In the genomic region with DNA sequence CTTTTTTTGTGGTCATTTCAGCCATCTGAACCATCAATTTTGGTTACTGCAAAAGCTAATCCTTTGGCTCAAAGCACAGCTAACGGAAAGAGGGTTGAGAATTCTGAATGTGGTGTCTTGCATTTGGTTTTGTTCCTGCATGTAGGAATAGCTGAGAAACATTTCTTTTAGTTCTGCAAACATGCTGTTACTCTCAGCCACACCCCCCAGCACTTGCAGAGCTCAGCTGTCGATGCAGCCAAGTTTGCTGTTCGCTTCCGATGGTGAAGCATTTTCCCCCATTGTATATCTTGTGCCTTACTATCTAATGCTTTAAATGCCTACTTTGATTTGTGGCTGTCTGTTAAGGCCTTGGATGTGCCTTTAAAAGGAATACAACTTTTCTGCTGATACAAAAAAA, we compare ENCODE assay signal across 25 cellular contexts.
"Had no signal": no experiment of that assay in that cellular context is flagged by ENCODE, and none has a peak within 500 bp of the region (broad histone marks: within the 10 kb centered on the region; RNA-seq: fewer than 3 reads in every experiment).

No MANE protein-coding gene starts in this region.

- H3K27me3 ChIP-seq: ascending aorta, dorsolateral prefrontal cortex, gastroesophageal sphincter, spleen, tibial nerve had no signal

- H3K4me1 Mint-ChIP-seq: activated naive CD4-positive, alpha-beta T cell treated with anti-CD3 and anti-CD28 coated beads, Interleukin-2, amount 10 ng/mL, durations not matched to agents 7 days and 5 days; activated naive CD8-positive, alpha-beta T cell treated with anti-CD3 and anti-CD28 coated beads, Interleukin-2, amount 10 ng/mL, durations not matched to agents 7 days and 5 days had no signal

- H3K9me3 Mint-ChIP-seq: activated naive CD4-positive, alpha-beta T cell treated with anti-CD3 and anti-CD28 coated beads, Interleukin-2, amount 10 ng/mL, durations not matched to agents 7 days and 5 days; activated naive CD8-positive, alpha-beta T cell treated with anti-CD3 and anti-CD28 coated beads, Interleukin-2, amount 10 ng/mL, durations not matched to agents 7 days and 5 days; activated T-helper 1 cell treated with anti-CD3 and anti-CD28 coated beads, Interleukin-12 subunit alpha, Interleukin-12 subunit beta, Interleukin-2, Interleukin-4 antibody, amounts not matched to agents 30 ng/mL and 10 ng/mL and 1 ng/mL, durations not matched to agents 14 hours and 24 hours and 36 hours; brain; naive thymus-derived CD8-positive, alpha-beta T cell; neural crest cell; T-helper 2 cell treated with Interferon-gamma antibody and Interleukin-4, amounts not matched to agents 5 μg/mL and 100 μg/mL, for 36 hours had no signal

- H3K9me3 ChIP-seq: ascending aorta, gastroesophageal sphincter, spleen, tibial nerve had no signal

- ATAC-seq: gastroesophageal sphincter; naive thymus-derived CD8-positive, alpha-beta T cell; right cardiac atrium had no signal

- H3K36me3 ChIP-seq: ascending aorta, gastroesophageal sphincter, spleen, tibial nerve had no signal

- H3K4me3 ChIP-seq: ascending aorta, coronary artery, dorsolateral prefrontal cortex, gastroesophageal sphincter, spleen, tibial nerve had no signal

- H3K4me3 Mint-ChIP-seq: activated naive CD4-positive, alpha-beta T cell treated with anti-CD3 and anti-CD28 coated beads, Interleukin-2, amount 10 ng/mL, durations not matched to agents 7 days and 5 days; activated naive CD8-positive, alpha-beta T cell treated with anti-CD3 and anti-CD28 coated beads, Interleukin-2, amount 10 ng/mL, durations not matched to agents 7 days and 5 days; activated T-helper 1 cell treated with anti-CD3 and anti-CD28 coated beads, Interleukin-12 subunit alpha, Interleukin-12 subunit beta, Interleukin-2, Interleukin-4 antibody, amounts not matched to agents 30 ng/mL and 10 ng/mL and 1 ng/mL, durations not matched to agents 14 hours and 24 hours and 36 hours; naive thymus-derived CD8-positive, alpha-beta T cell; neural crest cell; T-helper 2 cell treated with Interferon-gamma antibody and Interleukin-4, amounts not matched to agents 5 μg/mL and 100 μg/mL, for 36 hours had no signal

- H3K4me1 ChIP-seq: ascending aorta, gastroesophageal sphincter, spleen, tibial nerve had no signal

- DNase-seq: activated CD4-positive, alpha-beta T cell treated with anti-CD3 and anti-CD28 coated beads for 4 hours; activated CD4-positive, alpha-beta T cell treated with anti-CD3 and anti-CD28 coated beads, Interleukin-2, amount 50 U/mL, for 4 hours; activated CD8-positive, alpha-beta memory T cell treated with anti-CD3 and anti-CD28 coated beads for 24 hours; activated effector memory CD4-positive, alpha-beta T cell treated with anti-CD3 and anti-CD28 coated beads, Interleukin-2, amount 50 U/mL, for 16 hours; activated naive CD4-positive, alpha-beta T cell treated with anti-CD3 and anti-CD28 coated beads, Interleukin-2, amount 10 ng/mL, durations not matched to agents 7 days and 5 days; activated naive CD8-positive, alpha-beta T cell treated with anti-CD3 and anti-CD28 coated beads, Interleukin-2, amount 10 ng/mL, durations not matched to agents 7 days and 5 days; dorsolateral prefrontal cortex; effector memory CD4-positive, alpha-beta T cell; erythroblast; hippocampal formation; midbrain; naive thymus-derived CD8-positive, alpha-beta T cell; occipital lobe; right cardiac atrium; spleen; stimulated activated naive CD4-positive, alpha-beta T cell; T-helper 1 cell had no signal

- H3K27me3 Mint-ChIP-seq: activated naive CD4-positive, alpha-beta T cell treated with anti-CD3 and anti-CD28 coated beads, Interleukin-2, amount 10 ng/mL, durations not matched to agents 7 days and 5 days; brain had no signal

- H3K36me3 Mint-ChIP-seq: activated naive CD4-positive, alpha-beta T cell treated with anti-CD3 and anti-CD28 coated beads, Interleukin-2, amount 10 ng/mL, durations not matched to agents 7 days and 5 days; activated naive CD8-positive, alpha-beta T cell treated with anti-CD3 and anti-CD28 coated beads, Interleukin-2, amount 10 ng/mL, durations not matched to agents 7 days and 5 days; brain; naive thymus-derived CD8-positive, alpha-beta T cell had no signal

- H3K27ac Mint-ChIP-seq: activated naive CD4-positive, alpha-beta T cell treated with anti-CD3 and anti-CD28 coated beads, Interleukin-2, amount 10 ng/mL, durations not matched to agents 7 days and 5 days; activated naive CD8-positive, alpha-beta T cell treated with anti-CD3 and anti-CD28 coated beads, Interleukin-2, amount 10 ng/mL, durations not matched to agents 7 days and 5 days; activated T-helper 1 cell treated with anti-CD3 and anti-CD28 coated beads, Interleukin-12 subunit alpha, Interleukin-12 subunit beta, Interleukin-2, Interleukin-4 antibody, amounts not matched to agents 30 ng/mL and 10 ng/mL and 1 ng/mL, durations not matched to agents 14 hours and 24 hours and 36 hours; naive thymus-derived CD8-positive, alpha-beta T cell; T-helper 2 cell treated with Interferon-gamma antibody and Interleukin-4, amounts not matched to agents 5 μg/mL and 100 μg/mL, for 36 hours had no signal

- H3K27ac ChIP-seq: ascending aorta, coronary artery, dorsolateral prefrontal cortex, gastroesophageal sphincter, spleen, tibial nerve had no signal
